Comparison of ENCODE assay signal across 1 cellular context in genomic region chr12:92543872-92544271, GRCh38.
A peak's percentile ranks its signal among the peaks of the same experiment; 100 is the strongest.
TF ChIP-seq lines count a peak whose summit lies in the region.

No MANE protein-coding gene starts in this region.

TF ChIP-seq in GM12878, 131 proteins besides CTCF, POLR2A, EP300 and RAD21 (continued from another document and continues in another):
- TF ChIP-seq ZBTB33 (IDR thresholded peaks at IDR 0.05): no peak
- TF ChIP-seq FOXK2 (IDR thresholded peaks at IDR 0.05): no peak
- peak in 1 of 2 experiments; percentile 27; a peak in 1 of 4 replicates for TF ChIP-seq BHLHE40 (IDR thresholded peaks at IDR 0.05; ENCODE audit: borderline replicate concordance in 1 of 2, low read depth in 2 of 2, low read length in 1 of 2)
- no peak for TF ChIP-seq ZNF622 (IDR thresholded peaks at IDR 0.05)
- TF ChIP-seq CHD4 (IDR thresholded peaks at IDR 0.05): no peak; the same call in 1 of the 2 replicates
- TF ChIP-seq RFX5 (IDR thresholded peaks at IDR 0.05; ENCODE audit: low read depth, low read length): no peak
- no peak for TF ChIP-seq SP1 (IDR thresholded peaks at IDR 0.05; ENCODE audit: low read depth, low read length)
- no peak for TF ChIP-seq DPF2 (IDR thresholded peaks at IDR 0.05)
- TF ChIP-seq, protein P1, sequence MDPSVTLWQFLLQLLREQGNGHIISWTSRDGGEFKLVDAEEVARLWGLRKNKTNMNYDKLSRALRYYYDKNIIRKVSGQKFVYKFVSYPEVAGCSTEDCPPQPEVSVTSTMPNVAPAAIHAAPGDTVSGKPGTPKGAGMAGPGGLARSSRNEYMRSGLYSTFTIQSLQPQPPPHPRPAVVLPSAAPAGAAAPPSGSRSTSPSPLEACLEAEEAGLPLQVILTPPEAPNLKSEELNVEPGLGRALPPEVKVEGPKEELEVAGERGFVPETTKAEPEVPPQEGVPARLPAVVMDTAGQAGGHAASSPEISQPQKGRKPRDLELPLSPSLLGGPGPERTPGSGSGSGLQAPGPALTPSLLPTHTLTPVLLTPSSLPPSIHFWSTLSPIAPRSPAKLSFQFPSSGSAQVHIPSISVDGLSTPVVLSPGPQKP (IDR thresholded peaks at IDR 0.05; ENCODE audit: low read depth, low read length): peak; percentile 55
- TF ChIP-seq, protein P2, sequence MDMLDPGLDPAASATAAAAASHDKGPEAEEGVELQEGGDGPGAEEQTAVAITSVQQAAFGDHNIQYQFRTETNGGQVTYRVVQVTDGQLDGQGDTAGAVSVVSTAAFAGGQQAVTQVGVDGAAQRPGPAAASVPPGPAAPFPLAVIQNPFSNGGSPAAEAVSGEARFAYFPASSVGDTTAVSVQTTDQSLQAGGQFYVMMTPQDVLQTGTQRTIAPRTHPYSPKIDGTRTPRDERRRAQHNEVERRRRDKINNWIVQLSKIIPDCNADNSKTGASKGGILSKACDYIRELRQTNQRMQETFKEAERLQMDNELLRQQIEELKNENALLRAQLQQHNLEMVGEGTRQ (IDR thresholded peaks at IDR 0.05; ENCODE audit: borderline replicate concordance, low read depth, low read length): no peak
- peak; percentile 34; the same call in 1 of the 2 replicates for TF ChIP-seq MEF2A (IDR thresholded peaks at IDR 0.05; ENCODE audit: insufficient read depth, low read depth, low read length)
- no peak for TF ChIP-seq ZSCAN29 (IDR thresholded peaks at IDR 0.05)
- no peak for TF ChIP-seq MTA2 (IDR thresholded peaks at IDR 0.05; ENCODE audit: low read depth)
- no peak for TF ChIP-seq SUPT20H (IDR thresholded peaks at IDR 0.05; ENCODE audit: borderline replicate concordance, control insufficient read depth, low read depth, low read length)
- no peak; the same call in 1 of the 2 replicates for TF ChIP-seq RCOR1 (conservative IDR thresholded peaks at IDR 0.05; ENCODE audit: low read depth, low read length)
- TF ChIP-seq CBX5 (IDR thresholded peaks at IDR 0.05; ENCODE audit: low read depth): 0 out of 2 replicates have a peak, but pooled peaks have one; percentile 44
- TF ChIP-seq, protein P3, sequence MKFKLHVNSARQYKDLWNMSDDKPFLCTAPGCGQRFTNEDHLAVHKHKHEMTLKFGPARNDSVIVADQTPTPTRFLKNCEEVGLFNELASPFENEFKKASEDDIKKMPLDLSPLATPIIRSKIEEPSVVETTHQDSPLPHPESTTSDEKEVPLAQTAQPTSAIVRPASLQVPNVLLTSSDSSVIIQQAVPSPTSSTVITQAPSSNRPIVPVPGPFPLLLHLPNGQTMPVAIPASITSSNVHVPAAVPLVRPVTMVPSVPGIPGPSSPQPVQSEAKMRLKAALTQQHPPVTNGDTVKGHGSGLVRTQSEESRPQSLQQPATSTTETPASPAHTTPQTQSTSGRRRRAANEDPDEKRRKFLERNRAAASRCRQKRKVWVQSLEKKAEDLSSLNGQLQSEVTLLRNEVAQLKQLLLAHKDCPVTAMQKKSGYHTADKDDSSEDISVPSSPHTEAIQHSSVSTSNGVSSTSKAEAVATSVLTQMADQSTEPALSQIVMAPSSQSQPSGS (IDR thresholded peaks at IDR 0.05; ENCODE audit: low read length): peak; percentile 50; the same call in 1 of the 2 replicates
- TF ChIP-seq SPI1 (IDR thresholded peaks at IDR 0.05; ENCODE audit: borderline replicate concordance, insufficient read depth, low read depth, low read length): no peak
- no peak for TF ChIP-seq EGR1 (IDR thresholded peaks at IDR 0.05; ENCODE audit: borderline replicate concordance in 1 of 2, low read depth in 2 of 2, low read length in 2 of 2)
- TF ChIP-seq, protein P4, sequence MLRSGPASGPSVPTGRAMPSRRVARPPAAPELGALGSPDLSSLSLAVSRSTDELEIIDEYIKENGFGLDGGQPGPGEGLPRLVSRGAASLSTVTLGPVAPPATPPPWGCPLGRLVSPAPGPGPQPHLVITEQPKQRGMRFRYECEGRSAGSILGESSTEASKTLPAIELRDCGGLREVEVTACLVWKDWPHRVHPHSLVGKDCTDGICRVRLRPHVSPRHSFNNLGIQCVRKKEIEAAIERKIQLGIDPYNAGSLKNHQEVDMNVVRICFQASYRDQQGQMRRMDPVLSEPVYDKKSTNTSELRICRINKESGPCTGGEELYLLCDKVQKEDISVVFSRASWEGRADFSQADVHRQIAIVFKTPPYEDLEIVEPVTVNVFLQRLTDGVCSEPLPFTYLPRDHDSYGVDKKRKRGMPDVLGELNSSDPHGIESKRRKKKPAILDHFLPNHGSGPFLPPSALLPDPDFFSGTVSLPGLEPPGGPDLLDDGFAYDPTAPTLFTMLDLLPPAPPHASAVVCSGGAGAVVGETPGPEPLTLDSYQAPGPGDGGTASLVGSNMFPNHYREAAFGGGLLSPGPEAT (IDR thresholded peaks at IDR 0.05; ENCODE audit: low read depth): no peak
- TF ChIP-seq BACH1 (IDR thresholded peaks at IDR 0.05; ENCODE audit: borderline replicate concordance): no peak
- TF ChIP-seq ESRRA (IDR thresholded peaks at IDR 0.05; ENCODE audit: low read length): no peak
- TF ChIP-seq NKRF (conservative IDR thresholded peaks at IDR 0.05): no peak
- TF ChIP-seq RB1 (IDR thresholded peaks at IDR 0.05; ENCODE audit: borderline replicate concordance): no peak
- no peak for TF ChIP-seq EZH2 (IDR thresholded peaks at IDR 0.05; ENCODE audit: borderline replicate concordance, control insufficient read depth, low read depth, low read length)
- no peak for TF ChIP-seq CBFB (IDR thresholded peaks at IDR 0.05; ENCODE audit: low read depth)
- no peak for TF ChIP-seq ZNF217 (IDR thresholded peaks at IDR 0.05)
- TF ChIP-seq EED (IDR thresholded peaks at IDR 0.05; ENCODE audit: low read depth): peak; percentile 67
- no peak for TF ChIP-seq ZZZ3 (IDR thresholded peaks at IDR 0.05; ENCODE audit: control insufficient read depth, insufficient read length, low read depth)
- TF ChIP-seq RBBP5 (conservative IDR thresholded peaks at IDR 0.05): no peak
- TF ChIP-seq SMARCA5 (IDR thresholded peaks at IDR 0.05): no peak
- no peak for TF ChIP-seq ASH2L (IDR thresholded peaks at IDR 0.05; ENCODE audit: borderline replicate concordance, low read depth)
- TF ChIP-seq, protein P5, sequence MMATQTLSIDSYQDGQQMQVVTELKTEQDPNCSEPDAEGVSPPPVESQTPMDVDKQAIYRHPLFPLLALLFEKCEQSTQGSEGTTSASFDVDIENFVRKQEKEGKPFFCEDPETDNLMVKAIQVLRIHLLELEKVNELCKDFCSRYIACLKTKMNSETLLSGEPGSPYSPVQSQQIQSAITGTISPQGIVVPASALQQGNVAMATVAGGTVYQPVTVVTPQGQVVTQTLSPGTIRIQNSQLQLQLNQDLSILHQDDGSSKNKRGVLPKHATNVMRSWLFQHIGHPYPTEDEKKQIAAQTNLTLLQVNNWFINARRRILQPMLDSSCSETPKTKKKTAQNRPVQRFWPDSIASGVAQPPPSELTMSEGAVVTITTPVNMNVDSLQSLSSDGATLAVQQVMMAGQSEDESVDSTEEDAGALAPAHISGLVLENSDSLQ (IDR thresholded peaks at IDR 0.05): no peak
- TF ChIP-seq RUNX3 (IDR thresholded peaks at IDR 0.05; ENCODE audit: low read length): peak; percentile 38; the same call in 1 of the 2 replicates
- no peak for TF ChIP-seq CREB1 (IDR thresholded peaks at IDR 0.05; ENCODE audit: low read depth)
- no peak for TF ChIP-seq MYC (IDR thresholded peaks at IDR 0.05; ENCODE audit: insufficient read depth, insufficient read length, insufficient replicate concordance, low read length, severe bottlenecking)
- TF ChIP-seq IKZF1 (conservative IDR thresholded peaks at IDR 0.05): peak; percentile 40; the same call in 1 of the 2 replicates
- no peak for TF ChIP-seq LARP7 (IDR thresholded peaks at IDR 0.05)
- TF ChIP-seq HDAC6 (IDR thresholded peaks at IDR 0.05; ENCODE audit: unreplicated experiment): no peak
- TF ChIP-seq, protein P6, sequence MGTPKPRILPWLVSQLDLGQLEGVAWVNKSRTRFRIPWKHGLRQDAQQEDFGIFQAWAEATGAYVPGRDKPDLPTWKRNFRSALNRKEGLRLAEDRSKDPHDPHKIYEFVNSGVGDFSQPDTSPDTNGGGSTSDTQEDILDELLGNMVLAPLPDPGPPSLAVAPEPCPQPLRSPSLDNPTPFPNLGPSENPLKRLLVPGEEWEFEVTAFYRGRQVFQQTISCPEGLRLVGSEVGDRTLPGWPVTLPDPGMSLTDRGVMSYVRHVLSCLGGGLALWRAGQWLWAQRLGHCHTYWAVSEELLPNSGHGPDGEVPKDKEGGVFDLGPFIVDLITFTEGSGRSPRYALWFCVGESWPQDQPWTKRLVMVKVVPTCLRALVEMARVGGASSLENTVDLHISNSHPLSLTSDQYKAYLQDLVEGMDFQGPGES (IDR thresholded peaks at IDR 0.05): no peak
- TF ChIP-seq BCLAF1 (IDR thresholded peaks at IDR 0.05): no peak
- no peak for TF ChIP-seq POU2F2 (IDR thresholded peaks at IDR 0.05; ENCODE audit: borderline replicate concordance, low read depth, low read length)
- TF ChIP-seq NBN (IDR thresholded peaks at IDR 0.05): no peak
- TF ChIP-seq NRF1 (conservative IDR thresholded peaks at IDR 0.05; ENCODE audit: low read depth, low read length): no peak
- no peak for TF ChIP-seq TBL1XR1 (IDR thresholded peaks at IDR 0.05; ENCODE audit: low read depth, low read length)
- TF ChIP-seq, protein P7, sequence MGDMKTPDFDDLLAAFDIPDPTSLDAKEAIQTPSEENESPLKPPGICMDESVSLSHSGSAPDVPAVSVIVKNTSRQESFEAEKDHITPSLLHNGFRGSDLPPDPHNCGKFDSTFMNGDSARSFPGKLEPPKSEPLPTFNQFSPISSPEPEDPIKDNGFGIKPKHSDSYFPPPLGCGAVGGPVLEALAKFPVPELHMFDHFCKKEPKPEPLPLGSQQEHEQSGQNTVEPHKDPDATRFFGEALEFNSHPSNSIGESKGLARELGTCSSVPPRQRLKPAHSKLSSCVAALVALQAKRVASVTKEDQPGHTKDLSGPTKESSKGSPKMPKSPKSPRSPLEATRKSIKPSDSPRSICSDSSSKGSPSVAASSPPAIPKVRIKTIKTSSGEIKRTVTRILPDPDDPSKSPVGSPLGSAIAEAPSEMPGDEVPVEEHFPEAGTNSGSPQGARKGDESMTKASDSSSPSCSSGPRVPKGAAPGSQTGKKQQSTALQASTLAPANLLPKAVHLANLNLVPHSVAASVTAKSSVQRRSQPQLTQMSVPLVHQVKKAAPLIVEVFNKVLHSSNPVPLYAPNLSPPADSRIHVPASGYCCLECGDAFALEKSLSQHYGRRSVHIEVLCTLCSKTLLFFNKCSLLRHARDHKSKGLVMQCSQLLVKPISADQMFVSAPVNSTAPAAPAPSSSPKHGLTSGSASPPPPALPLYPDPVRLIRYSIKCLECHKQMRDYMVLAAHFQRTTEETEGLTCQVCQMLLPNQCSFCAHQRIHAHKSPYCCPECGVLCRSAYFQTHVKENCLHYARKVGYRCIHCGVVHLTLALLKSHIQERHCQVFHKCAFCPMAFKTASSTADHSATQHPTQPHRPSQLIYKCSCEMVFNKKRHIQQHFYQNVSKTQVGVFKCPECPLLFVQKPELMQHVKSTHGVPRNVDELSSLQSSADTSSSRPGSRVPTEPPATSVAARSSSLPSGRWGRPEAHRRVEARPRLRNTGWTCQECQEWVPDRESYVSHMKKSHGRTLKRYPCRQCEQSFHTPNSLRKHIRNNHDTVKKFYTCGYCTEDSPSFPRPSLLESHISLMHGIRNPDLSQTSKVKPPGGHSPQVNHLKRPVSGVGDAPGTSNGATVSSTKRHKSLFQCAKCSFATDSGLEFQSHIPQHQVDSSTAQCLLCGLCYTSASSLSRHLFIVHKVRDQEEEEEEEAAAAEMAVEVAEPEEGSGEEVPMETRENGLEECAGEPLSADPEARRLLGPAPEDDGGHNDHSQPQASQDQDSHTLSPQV (IDR thresholded peaks at IDR 0.05): 0 out of 2 replicates have a peak, but pooled peaks have one; percentile 67
- peak; percentile 64; the same call in 1 of the 2 replicates for TF ChIP-seq POLR2AphosphoS2 (IDR thresholded peaks at IDR 0.05; ENCODE audit: low read depth, low read length)
- TF ChIP-seq YBX1 (IDR thresholded peaks at IDR 0.05): no peak
- peak; percentile 45; the same call in 1 of the 2 replicates for TF ChIP-seq IRF4 (IDR thresholded peaks at IDR 0.05; ENCODE audit: low read depth, low read length)
